9 cellular contexts compared by ENCODE assay signal in genomic region chr1:53410100-53410541, GRCh38. TPM values are rescaled to one million over a fixed set of nuclear protein-coding genes. Genes with fewer than 3 reads are reported as not detected.
DNase-seq lines count a peak whose midpoint lies in the region; ATAC-seq and TF ChIP-seq lines count a peak whose summit lies in the region.
"Had no signal": no experiment of that assay in that cellular context is flagged by ENCODE, and none has a peak within 500 bp of the region (broad histone marks: within the 10 kb centered on the region; RNA-seq: fewer than 3 reads in every experiment).

No MANE protein-coding gene starts in this region.

- H3K36me3 Mint-ChIP-seq in type B pancreatic cell: no peaks in the 10 kb centered on the region

- no peaks in the 10 kb centered on the region for H3K79me2 ChIP-seq in OCI-LY7 (ENCODE audit: insufficient read depth, low read depth, low read length)

- TF ChIP-seq CTCF in OCI-LY7 (conservative IDR thresholded peaks at IDR 0.05; ENCODE audit: low read length) (no peak), type B pancreatic cell (conservative IDR thresholded peaks at IDR 0.05) (no peak), GM10266 (IDR thresholded peaks at IDR 0.05; ENCODE audit: control insufficient read depth, insufficient read depth, low read depth, missing control alignments) (no peak)

- no peak overlapping the region for H2AFZ ChIP-seq in OCI-LY7 (ENCODE audit: low read length)

- CTCF ChIA-PET in OCI-LY7 (lab: Charles Lee; ENCODE audit: unreplicated experiment): no interaction called here

- no peaks in the 10 kb centered on the region for H4K20me1 ChIP-seq in OCI-LY7 (ENCODE audit: insufficient read depth, low read length)

- POLR2A ChIA-PET in OCI-LY7 (lab: Charles Lee): no interaction called here

- ATAC-seq in HG03460 (IDR thresholded peaks at IDR 0.05; ENCODE audit: unreplicated experiment): no peak

- no peaks in the 10 kb centered on the region for H3K9me3 Mint-ChIP-seq in type B pancreatic cell

- no peak overlapping the region for H3K4me3 ChIP-seq in OCI-LY7 (ENCODE audit: low read depth, low read length, poor library complexity, severe bottlenecking)
- H3K4me3 ChIP-seq: cardiac muscle cell had no signal

- no peak overlapping the region for H3K27ac Mint-ChIP-seq in type B pancreatic cell

- no peak overlapping the region for H3K4me2 ChIP-seq in OCI-LY7 (ENCODE audit: low read length)

- peaks cover 32% of the 10 kb centered on the region for H3K4me1 Mint-ChIP-seq in type B pancreatic cell (ENCODE audit: unreplicated experiment)

- no peak overlapping the region for H3K27ac ChIP-seq in OCI-LY7 (ENCODE audit: low read depth, low read length, poor library complexity, severe bottlenecking)
- H3K27ac ChIP-seq: cardiac muscle cell had no signal

- intact Hi-C loops in OCI-LY7 (cut with micrococcal nuclease; ENCODE audit: unreplicated experiment): no loop called here

- no peaks in the 10 kb centered on the region for H3K9me2 ChIP-seq in OCI-LY7 (ENCODE audit: insufficient read depth, low read length)

- no peaks in the 10 kb centered on the region for H3K36me3 ChIP-seq in OCI-LY7 (ENCODE audit: insufficient read depth, low read length)
- H3K36me3 ChIP-seq: cardiac muscle cell had no signal

- peaks cover 44% of the 10 kb centered on the region for H3K27me3 Mint-ChIP-seq in type B pancreatic cell

- BruUV-seq in OCI-LY7 (replicated peaks; lab: Mats Ljungman, UMichigan): no TSS peak

- H3K4me3 Mint-ChIP-seq in type B pancreatic cell: peak overlapping the region; percentile 30

- DNase-seq in activated naive CD4-positive, alpha-beta T cell treated with Interleukin-2 at 50 U/mL for 16 hours: peak; percentile 35
- no peak for DNase-seq in activated naive CD4-positive, alpha-beta T cell treated with anti-CD3 and anti-CD28 coated beads, Interleukin-2, amount 50 U/mL, for 16 hours
- DNase-seq in OCI-LY7 (ENCODE audit: low spot score) (peak; percentile 13), ecto neural progenitor cell (ENCODE audit: low spot score) (peak; percentile 51), type B pancreatic cell (ENCODE audit: extremely low spot score, unreplicated experiment) (peak; percentile 57), GM10266 (ENCODE audit: extremely low spot score) (no peak), DMS153 treated with DMSO at 0.1 percent for 48 hours (lab: John Stamatoyannopoulos, UW; ENCODE audit: unreplicated experiment) (no peak)

- H3K9me3 ChIP-seq in OCI-LY7 (ENCODE audit: low read length): no peaks in the 10 kb centered on the region

- H3K4me1 ChIP-seq in OCI-LY7 (ENCODE audit: insufficient read depth, low read length, poor library complexity, severe bottlenecking): no peaks in the 10 kb centered on the region

RNA-seq across cellular contexts. Expression of gene DMRTB1, which starts 49.1 kb away (rescaled TPM):
- total RNA-seq in OCI-LY7 (2014; rRNA removed; shearing (Covaris generic)): not detected in 2 replicates
- total RNA-seq in OCI-LY7 (2022) (not detected in 2 replicates), type B pancreatic cell (ENCODE audit: low replicate concordance) (not detected in 2 replicates)
- total RNA-seq: cardiac muscle cell had no signal

Comparison
In these comparisons a context has a peak if more than half of its experiments do, and no peak if none do; other contexts are left out.
1. DNase-seq: peak in activated naive CD4-positive, alpha-beta T cell treated with Interleukin-2 at 50 U/mL for 16 hours (single experiment), OCI-LY7 (single experiment), ecto neural progenitor cell (single experiment) and type B pancreatic cell (single experiment); none in activated naive CD4-positive, alpha-beta T cell treated with anti-CD3 and anti-CD28 coated beads, Interleukin-2, amount 50 U/mL, for 16 hours (single experiment), GM10266 (single experiment) and DMS153 treated with DMSO at 0.1 percent for 48 hours (single experiment).